28 cellular contexts compared by ENCODE assay signal in genomic region chr4:117900832-117901231, GRCh38.
"Had no signal": no experiment of that assay in that cellular context is flagged by ENCODE, and none has a peak within 500 bp of the region (broad histone marks: within the 10 kb centered on the region; RNA-seq: fewer than 3 reads in every experiment).

No MANE protein-coding gene starts in this region.

- DNase-seq: activated CD4-positive, alpha-beta T cell treated with anti-CD3 and anti-CD28 coated beads for 36 hours; activated CD4-positive, alpha-beta T cell treated with anti-CD3 and anti-CD28 coated beads, Interleukin-2, amount 50 U/mL, for 4 hours; activated CD8-positive, alpha-beta memory T cell treated with anti-CD3 and anti-CD28 coated beads for 24 hours; activated CD8-positive, alpha-beta memory T cell treated with anti-CD3 and anti-CD28 coated beads, Interleukin-2, amount 50 U/mL, for 4 hours; activated naive CD4-positive, alpha-beta T cell treated with Interleukin-2 at 50 U/mL for 16 hours; activated naive CD8-positive, alpha-beta T cell treated with anti-CD3 and anti-CD28 coated beads, Interleukin-2, amount 10 ng/mL, durations not matched to agents 7 days and 5 days; activated T-cell treated with anti-CD3 and anti-CD28 coated beads, Interleukin-2, amount 50 U/mL, for 4 hours; central memory CD4-positive, alpha-beta T cell; dermis blood vessel endothelial cell; effector CD8-positive, alpha-beta T cell; foreskin melanocyte; glutamatergic neuron; hippocampal formation; left cardiac atrium; nephron progenitor cell; nucleus accumbens; right lobe of liver; stimulated activated CD4-positive, alpha-beta T cell treated with anti-CD3 and anti-CD28 coated beads, Interleukin-2, amount 100 ng/mL, for 24 hours; stimulated activated naive B cell treated with anti-CD40 and anti-IgM and Interleukin-4, amounts not matched to agents 10 μg/mL and 1 μg/mL and 100 μg/mL, for 72 hours; T-cell; transverse colon had no signal

- H3K27ac Mint-ChIP-seq: activated CD4-positive, alpha-beta T cell treated with anti-CD3 and anti-CD28 coated beads for 36 hours; activated naive CD8-positive, alpha-beta T cell treated with anti-CD3 and anti-CD28 coated beads, Interleukin-2, amount 10 ng/mL, durations not matched to agents 7 days and 5 days; memory B cell; nephron progenitor cell; stimulated activated naive B cell treated with anti-CD40 and anti-IgM and Interleukin-4, amounts not matched to agents 10 μg/mL and 1 μg/mL and 100 μg/mL, for 72 hours; T-cell; T-helper 2 cell treated with Interferon-gamma antibody and Interleukin-4, amounts not matched to agents 5 μg/mL and 100 μg/mL, for 36 hours had no signal

- H3K4me3 ChIP-seq: mucosa of descending colon, right lobe of liver, skin epidermis, transverse colon had no signal

- H3K36me3 ChIP-seq: right lobe of liver, transverse colon had no signal

- FAIRE-seq: urothelium cell line had no signal

- ATAC-seq: activated CD4-positive, alpha-beta T cell treated with anti-CD3 and anti-CD28 coated beads for 36 hours; activated T-cell treated with anti-CD3 and anti-CD28 coated beads, Interleukin-2, amount 50 U/mL, for 4 hours; esophagus mucosa; left cardiac atrium; stimulated activated naive B cell treated with anti-CD40 and anti-IgM and Interleukin-4, amounts not matched to agents 10 μg/mL and 1 μg/mL and 100 μg/mL, for 72 hours; T-cell had no signal

- H3K79me2 ChIP-seq: parathyroid adenoma had no signal

- H3K27me3 Mint-ChIP-seq: activated CD4-positive, alpha-beta T cell treated with anti-CD3 and anti-CD28 coated beads for 36 hours; activated naive CD8-positive, alpha-beta T cell treated with anti-CD3 and anti-CD28 coated beads, Interleukin-2, amount 10 ng/mL, durations not matched to agents 7 days and 5 days; memory B cell; stimulated activated naive B cell treated with anti-CD40 and anti-IgM and Interleukin-4, amounts not matched to agents 10 μg/mL and 1 μg/mL and 100 μg/mL, for 72 hours; T-cell had no signal

- H3K27me3 ChIP-seq: right lobe of liver, transverse colon had no signal

- H3K9me3 ChIP-seq: mucosa of descending colon, right lobe of liver, transverse colon had no signal

- H3K4me1 ChIP-seq: parathyroid adenoma, right lobe of liver, transverse colon had no signal

- H3K36me3 Mint-ChIP-seq: activated naive CD8-positive, alpha-beta T cell treated with anti-CD3 and anti-CD28 coated beads, Interleukin-2, amount 10 ng/mL, durations not matched to agents 7 days and 5 days; memory B cell; stimulated activated naive B cell treated with anti-CD40 and anti-IgM and Interleukin-4, amounts not matched to agents 10 μg/mL and 1 μg/mL and 100 μg/mL, for 72 hours; T-cell had no signal

- H3K4me3 Mint-ChIP-seq: activated CD4-positive, alpha-beta T cell treated with anti-CD3 and anti-CD28 coated beads for 36 hours; activated naive CD8-positive, alpha-beta T cell treated with anti-CD3 and anti-CD28 coated beads, Interleukin-2, amount 10 ng/mL, durations not matched to agents 7 days and 5 days; activated T-cell treated with anti-CD3 and anti-CD28 coated beads, Interleukin-2, amount 50 U/mL, for 4 hours; memory B cell; nephron progenitor cell; stimulated activated naive B cell treated with anti-CD40 and anti-IgM and Interleukin-4, amounts not matched to agents 10 μg/mL and 1 μg/mL and 100 μg/mL, for 72 hours; T-cell; T-helper 2 cell treated with Interferon-gamma antibody and Interleukin-4, amounts not matched to agents 5 μg/mL and 100 μg/mL, for 36 hours had no signal

- H2AFZ ChIP-seq: parathyroid adenoma had no signal

- H3K9me3 Mint-ChIP-seq: nephron progenitor cell; stimulated activated naive B cell treated with anti-CD40 and anti-IgM and Interleukin-4, amounts not matched to agents 10 μg/mL and 1 μg/mL and 100 μg/mL, for 72 hours; T-helper 2 cell treated with Interferon-gamma antibody and Interleukin-4, amounts not matched to agents 5 μg/mL and 100 μg/mL, for 36 hours had no signal

- H3K4me1 Mint-ChIP-seq: activated CD4-positive, alpha-beta T cell treated with anti-CD3 and anti-CD28 coated beads for 36 hours; activated naive CD8-positive, alpha-beta T cell treated with anti-CD3 and anti-CD28 coated beads, Interleukin-2, amount 10 ng/mL, durations not matched to agents 7 days and 5 days; memory B cell; stimulated activated naive B cell treated with anti-CD40 and anti-IgM and Interleukin-4, amounts not matched to agents 10 μg/mL and 1 μg/mL and 100 μg/mL, for 72 hours; T-cell had no signal

- H3K27ac ChIP-seq: parathyroid adenoma, right lobe of liver, skin epidermis, transverse colon had no signal

- H3K9ac ChIP-seq: parathyroid adenoma had no signal
